28 cellular contexts compared by ENCODE assay signal in genomic region chr2:213920014-213920413, GRCh38.
"Had no signal": no experiment of that assay in that cellular context is flagged by ENCODE, and none has a peak within 500 bp of the region (broad histone marks: within the 10 kb centered on the region; RNA-seq: fewer than 3 reads in every experiment).

No MANE protein-coding gene starts in this region.

- H3K36me3 ChIP-seq: ovary, right lobe of liver, sigmoid colon, stomach, thoracic aorta, thyroid gland, tibial nerve, upper lobe of right lung, uterus had no signal

- H3K4me3 ChIP-seq: ovary, psoas muscle, right lobe of liver, sigmoid colon, stomach, thoracic aorta, thyroid gland, tibial nerve, upper lobe of right lung, uterus had no signal

- H3K27ac Mint-ChIP-seq: naive thymus-derived CD8-positive, alpha-beta T cell; natural killer cell treated with Interleukin-12 subunit alpha and Interleukin-12 subunit beta and Interleukin-15 and Interleukin-18, amount 100 ng/mL, for 72 hours; nephron progenitor cell; progenitor cell of endocrine pancreas; stimulated activated effector memory CD8-positive, alpha-beta T cell treated with anti-CD3 and anti-CD28 coated beads, Interleukin-12 subunit alpha, Interleukin-12 subunit beta, amount 100 ng/mL, for 72 hours; stimulated activated naive B cell treated with anti-CD40 and anti-IgM and Interleukin-4, amounts not matched to agents 10 μg/mL and 1 μg/mL and 100 μg/mL, for 72 hours; stimulated activated naive CD8-positive, alpha-beta T cell treated with anti-CD3 and anti-CD28 coated beads, Interleukin-15, Interleukin-2, amounts not matched to agents 100 ng/mL and 50 ng/mL, for 24 hours; type B pancreatic cell had no signal

- H2AFZ ChIP-seq: parathyroid adenoma had no signal

- H3K9me3 ChIP-seq: ovary, right lobe of liver, thyroid gland, uterus had no signal

- H3K4me1 Mint-ChIP-seq: naive thymus-derived CD8-positive, alpha-beta T cell; nephron progenitor cell; neural crest cell; stimulated activated effector memory CD8-positive, alpha-beta T cell treated with anti-CD3 and anti-CD28 coated beads, Interleukin-12 subunit alpha, Interleukin-12 subunit beta, amount 100 ng/mL, for 72 hours; stimulated activated naive B cell treated with anti-CD40 and anti-IgM and Interleukin-4, amounts not matched to agents 10 μg/mL and 1 μg/mL and 100 μg/mL, for 72 hours had no signal

- H3K79me2 ChIP-seq: parathyroid adenoma had no signal

- H3K9ac ChIP-seq: parathyroid adenoma had no signal

- H3K27me3 Mint-ChIP-seq: natural killer cell treated with Interleukin-12 subunit alpha and Interleukin-12 subunit beta and Interleukin-15 and Interleukin-18, amount 100 ng/mL, for 72 hours; progenitor cell of endocrine pancreas; stimulated activated naive B cell treated with anti-CD40 and anti-IgM and Interleukin-4, amounts not matched to agents 10 μg/mL and 1 μg/mL and 100 μg/mL, for 72 hours; stimulated activated naive CD8-positive, alpha-beta T cell treated with anti-CD3 and anti-CD28 coated beads, Interleukin-15, Interleukin-2, amounts not matched to agents 100 ng/mL and 50 ng/mL, for 24 hours; type B pancreatic cell had no signal

- H3K4me1 ChIP-seq: parathyroid adenoma, psoas muscle, right lobe of liver, sigmoid colon, stomach, thyroid gland, tibial nerve, upper lobe of right lung, uterus had no signal

- FAIRE-seq: small intestine had no signal

- H3K27ac ChIP-seq: ovary, parathyroid adenoma, psoas muscle, right lobe of liver, sigmoid colon, stomach, thoracic aorta, thyroid gland, tibial nerve, upper lobe of right lung, uterus had no signal

- DNase-seq: naive thymus-derived CD8-positive, alpha-beta T cell; nephron progenitor cell; occipital lobe; ovary; psoas muscle; right cardiac atrium; right lobe of liver; sigmoid colon; small intestine; stimulated activated CD4-positive, alpha-beta T cell treated with anti-CD3 and anti-CD28 coated beads, Interleukin-15, amount 100 ng/mL, for 24 hours; stimulated activated CD4-positive, alpha-beta T cell treated with anti-CD3 and anti-CD28 coated beads, Interleukin-2, amount 100 ng/mL, for 24 hours; stimulated activated CD4-positive, alpha-beta T cell treated with anti-CD3 and anti-CD28 coated beads, Interleukin-2, amount 100 ng/mL, for 48 hours; stimulated activated CD4-positive, alpha-beta T cell treated with anti-CD3 and anti-CD28 coated beads, Interleukin-4, amount 100 ng/mL, for 24 hours; stimulated activated naive B cell treated with anti-CD40 and anti-IgM and Interleukin-4, amounts not matched to agents 10 μg/mL and 1 μg/mL and 100 μg/mL, for 72 hours; stimulated activated naive CD4-positive, alpha-beta T cell treated with Interleukin-2 at 50 U/mL for 16 hours; stomach; thyroid gland; upper lobe of right lung; uterus had no signal

- H3K27me3 ChIP-seq: ovary, right lobe of liver, sigmoid colon, stomach, thyroid gland, tibial nerve, upper lobe of right lung, uterus had no signal

- H3K4me3 Mint-ChIP-seq: naive thymus-derived CD8-positive, alpha-beta T cell; natural killer cell treated with Interleukin-12 subunit alpha and Interleukin-12 subunit beta and Interleukin-15 and Interleukin-18, amount 100 ng/mL, for 72 hours; nephron progenitor cell; neural crest cell; stimulated activated effector memory CD8-positive, alpha-beta T cell treated with anti-CD3 and anti-CD28 coated beads, Interleukin-12 subunit alpha, Interleukin-12 subunit beta, amount 100 ng/mL, for 72 hours; stimulated activated naive B cell treated with anti-CD40 and anti-IgM and Interleukin-4, amounts not matched to agents 10 μg/mL and 1 μg/mL and 100 μg/mL, for 72 hours; stimulated activated naive CD8-positive, alpha-beta T cell treated with anti-CD3 and anti-CD28 coated beads, Interleukin-15, Interleukin-2, amounts not matched to agents 100 ng/mL and 50 ng/mL, for 24 hours; type B pancreatic cell had no signal

- ATAC-seq: naive thymus-derived CD8-positive, alpha-beta T cell; natural killer cell treated with Interleukin-12 subunit alpha and Interleukin-12 subunit beta and Interleukin-15 and Interleukin-18, amount 100 ng/mL, for 72 hours; psoas muscle; right cardiac atrium; right lobe of liver; stimulated activated effector memory CD8-positive, alpha-beta T cell treated with anti-CD3 and anti-CD28 coated beads, Interleukin-12 subunit alpha, Interleukin-12 subunit beta, amount 100 ng/mL, for 72 hours; stimulated activated naive B cell treated with anti-CD40 and anti-IgM and Interleukin-4, amounts not matched to agents 10 μg/mL and 1 μg/mL and 100 μg/mL, for 72 hours; upper lobe of right lung had no signal

- H3K36me3 Mint-ChIP-seq: stimulated activated effector memory CD8-positive, alpha-beta T cell treated with anti-CD3 and anti-CD28 coated beads, Interleukin-12 subunit alpha, Interleukin-12 subunit beta, amount 100 ng/mL, for 72 hours; type B pancreatic cell had no signal
